22 cellular contexts compared by ENCODE assay signal in the genomic region with DNA sequence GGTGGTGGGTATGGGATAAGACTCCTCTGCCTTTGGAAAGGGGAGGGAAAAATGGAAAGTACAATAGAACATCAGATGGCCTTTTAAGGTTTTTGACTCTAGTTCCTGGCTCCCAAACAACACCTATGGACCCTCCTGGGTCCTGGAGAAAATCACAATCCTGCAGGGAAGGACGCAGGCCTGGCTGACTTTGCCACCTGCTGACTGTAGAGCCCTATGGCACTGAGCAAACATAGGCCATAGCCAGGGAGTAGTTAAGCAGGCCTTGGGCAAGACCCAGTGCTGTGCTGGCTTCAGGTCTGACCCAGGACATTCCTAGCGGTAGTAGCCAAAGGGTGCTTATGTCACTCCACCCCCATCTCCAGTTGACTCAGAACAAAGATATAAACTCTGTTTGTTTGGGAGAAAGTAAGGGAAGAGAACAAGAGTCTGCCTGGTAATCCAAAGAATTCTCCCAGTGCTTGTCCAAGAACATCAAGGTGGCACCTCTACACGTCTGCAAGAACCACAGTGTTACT.
DNase-seq lines count a peak whose midpoint lies in the region; ATAC-seq, FAIRE-seq and TF ChIP-seq lines count a peak whose summit lies in the region.
"Had no signal": no experiment of that assay in that cellular context is flagged by ENCODE, and none has a peak within 500 bp of the region (broad histone marks: within the 10 kb centered on the region; RNA-seq: fewer than 3 reads in every experiment).

No MANE protein-coding gene starts in this region.

- no peak for TF ChIP-seq POLR2A in HepG2 (IDR thresholded peaks at IDR 0.05; ENCODE audit: insufficient read depth in 1 of 2, low read depth in 2 of 2, low read length in 2 of 2)

- no peaks in the 10 kb centered on the region for H3K4me1 Mint-ChIP-seq in H9
- H3K4me1 Mint-ChIP-seq in CD4-positive, alpha-beta memory T cell: no peaks in the 10 kb centered on the region
- H3K4me1 Mint-ChIP-seq: B cell; CD4-positive, CD25-positive, alpha-beta regulatory T cell; CD8-positive, alpha-beta memory T cell had no signal

- H2BK120ac ChIP-seq in H9 (ENCODE audit: low read depth, low read length, poor library complexity, severe bottlenecking): no peak overlapping the region
- no peak overlapping the region for H2BK120ac ChIP-seq in mesenchymal stem cell (ENCODE audit: low read depth, low read length)

- H3K9ac ChIP-seq in H9 (ENCODE audit: extremely low read depth, insufficient read length, low read length) (no peak overlapping the region), HepG2 (ENCODE audit: insufficient read depth, low read depth, low read length) (no peak overlapping the region), mesenchymal stem cell (ENCODE audit: low read length) (no peak overlapping the region)
- H3K9ac ChIP-seq: BLaER1, GM23248 had no signal

- H3K4ac ChIP-seq in H9 (ENCODE audit: low read depth, low read length) (no peak overlapping the region), mesenchymal stem cell (ENCODE audit: low read depth in 1 of 2, low read length in 2 of 2) (no peak overlapping the region)

- no peaks in the 10 kb centered on the region for H3K23me2 ChIP-seq in H9 (ENCODE audit: insufficient read length, low read depth, low read length, poor library complexity, severe bottlenecking)

- TF ChIP-seq CTCF in 22Rv1 (IDR thresholded peaks at IDR 0.05) (peak; percentile 53), H9 (conservative IDR thresholded peaks at IDR 0.05) (no peak), HepG2 (CRISPR knock-in tag; IDR thresholded peaks at IDR 0.05) (peak; percentile 38; the same call in 1 of the 2 replicates)

- TF ChIP-seq EP300 in HepG2 (IDR thresholded peaks at IDR 0.05; ENCODE audit: low read depth in 2 of 2, low read length in 2 of 2) (no peak), HepG2 (CRISPR knock-in tag; IDR thresholded peaks at IDR 0.05; ENCODE audit: borderline replicate concordance) (no peak)

- H3K9me3 Mint-ChIP-seq in H9: peaks cover 0 to 6% of the 10 kb centered on the region in 2 experiments; a peak in 2 of 5 replicates
- peaks cover 0 to 6% (median 2%) of the 10 kb centered on the region in 8 donors for H3K9me3 Mint-ChIP-seq in CD4-positive, alpha-beta memory T cell

- FAIRE-seq in HepG2 (lab: Jason Lieb, UNC) (no peak), frontal cortex (lab: Jason Lieb, UNC) (no peak)
- FAIRE-seq: A204.1, D721Med, G401.6, GM12892, H1 had no signal

- no peaks in the 10 kb centered on the region for H3K4me1 ChIP-seq in H9 (ENCODE audit: insufficient read depth, low read length)
- no peaks in the 10 kb centered on the region for H3K4me1 ChIP-seq in HepG2 (ENCODE audit: insufficient read depth, low read length)
- H3K4me1 ChIP-seq in mesenchymal stem cell (ENCODE audit: control insufficient read depth, insufficient read depth, low read depth, low read length): no peaks in the 10 kb centered on the region
- no peaks in the 10 kb centered on the region for H3K4me1 ChIP-seq in CD4-positive, alpha-beta memory T cell (ENCODE audit: insufficient read depth, low read length)
- H3K4me1 ChIP-seq: BLaER1 had no signal

- H3K36me3 Mint-ChIP-seq in H9 (ENCODE audit: insufficient read depth in 1 of 3, low read depth in 3 of 3): peaks cover 0 to 10% (median 2%) of the 10 kb centered on the region in 3 experiments; a peak in 3 of 7 replicates
- H3K36me3 Mint-ChIP-seq in CD4-positive, alpha-beta memory T cell: no peaks in the 10 kb centered on the region
- H3K36me3 Mint-ChIP-seq: CD4-positive, CD25-positive, alpha-beta regulatory T cell had no signal

- H3K27ac Mint-ChIP-seq in H9: no peak overlapping the region
- peak overlapping the region in 1 of 7 donors; percentile 30 for H3K27ac Mint-ChIP-seq in CD4-positive, alpha-beta memory T cell
- H3K27ac Mint-ChIP-seq: B cell; CD4-positive, CD25-positive, alpha-beta regulatory T cell; CD8-positive, alpha-beta memory T cell had no signal

- H3T11ph ChIP-seq in H9 (ENCODE audit: low read length): no peak overlapping the region

- BruUV-seq in HepG2 (replicated peaks; lab: Mats Ljungman, UMichigan): no TSS peak

- H4K5ac ChIP-seq in H9 (ENCODE audit: insufficient read length, low read depth, low read length): no peak overlapping the region

- H3K27me3 Mint-ChIP-seq in H9 (ENCODE audit: low read depth): no peaks in the 10 kb centered on the region
- H3K27me3 Mint-ChIP-seq in CD4-positive, alpha-beta memory T cell: peaks cover 0 to 2% of the 10 kb centered on the region in 2 donors
- H3K27me3 Mint-ChIP-seq: B cell; CD4-positive, CD25-positive, alpha-beta regulatory T cell; CD8-positive, alpha-beta memory T cell had no signal

- no peak overlapping the region for H4K8ac ChIP-seq in H9 (replicated peaks; ENCODE audit: insufficient read length, low read depth, low read length)
- no peak overlapping the region for H4K8ac ChIP-seq in mesenchymal stem cell (ENCODE audit: low read length)

- H3K36me3 ChIP-seq in HepG2 (replicated peaks in 1 of 2; ENCODE audit: control insufficient read depth in 1 of 2, insufficient read depth in 2 of 2, low read length in 2 of 2): no peaks in the 10 kb centered on the region
- H3K36me3 ChIP-seq in mesenchymal stem cell (ENCODE audit: control insufficient read depth in 1 of 2, insufficient read depth in 2 of 2, low read depth in 1 of 2, low read length in 2 of 2): no peaks in the 10 kb centered on the region
- no peaks in the 10 kb centered on the region for H3K36me3 ChIP-seq in CD4-positive, alpha-beta memory T cell (ENCODE audit: insufficient read depth, low read length)
- H3K36me3 ChIP-seq: BLaER1 had no signal

- CTCF ChIA-PET in HepG2 (lab: Yijun Ruan, JAX; ENCODE audit: low intra/inter-chr PET ratio, low total read pairs): no interaction called here
- CTCF ChIA-PET in CD4-positive, alpha-beta memory T cell (lab: Charles Lee; ENCODE audit: partially characterized antibody): no interaction called here

- no peak for DNase-seq in H9
- peak; percentile 13 for DNase-seq in NCI-H226
- DNase-seq in HepG2 (ENCODE audit: low spot score): no peak
- DNase-seq in mesenchymal stem cell: no peak
- no peak for DNase-seq in CD4-positive, alpha-beta memory T cell
- DNase-seq in frontal cortex (ENCODE audit: low spot score in 2 of 2): no peak
- DNase-seq: CD4-positive, CD25-positive, alpha-beta regulatory T cell; CD8-positive, alpha-beta memory T cell; DMS 273 treated with DMSO at 0.1 percent for 48 hours; DND-41; GM23248; H7 had no signal

- no peak overlapping the region for H3K4me3 Mint-ChIP-seq in H9
- no peak overlapping the region for H3K4me3 Mint-ChIP-seq in CD4-positive, alpha-beta memory T cell
- H3K4me3 Mint-ChIP-seq: B cell; CD4-positive, CD25-positive, alpha-beta regulatory T cell; CD8-positive, alpha-beta memory T cell had no signal

- H3K4me2 ChIP-seq in H9 (ENCODE audit: insufficient read depth, insufficient read length, low read length): no peak overlapping the region
- H3K4me2 ChIP-seq in HepG2 (ENCODE audit: low read depth, low read length): no peak overlapping the region
- no peak overlapping the region for H3K4me2 ChIP-seq in mesenchymal stem cell (ENCODE audit: low read length, poor library complexity, severe bottlenecking)
- H3K4me2 ChIP-seq: BLaER1 had no signal

- intact Hi-C loops in HepG2 (cut with micrococcal nuclease; ENCODE audit: unreplicated experiment): no loop called here
- intact Hi-C loops in CD4-positive, alpha-beta memory T cell (cut with micrococcal nuclease): no loop called here

- H3K9me3 ChIP-seq in H9 (ENCODE audit: control insufficient read depth, low read depth, low read length): no peaks in the 10 kb centered on the region
- no peaks in the 10 kb centered on the region for H3K9me3 ChIP-seq in HepG2 (ENCODE audit: low read length)
- peaks cover 24% of the 10 kb centered on the region for H3K9me3 ChIP-seq in mesenchymal stem cell (ENCODE audit: control insufficient read depth, low read length)
- no peaks in the 10 kb centered on the region for H3K9me3 ChIP-seq in CD4-positive, alpha-beta memory T cell (ENCODE audit: control insufficient read depth in 1 of 2, low read length in 2 of 2)
- H3K9me3 ChIP-seq: BLaER1 had no signal

- H4K91ac ChIP-seq in H9 (ENCODE audit: insufficient read length, low read depth, low read length) (no peak overlapping the region), mesenchymal stem cell (ENCODE audit: low read length) (no peak overlapping the region)

- H2AFZ ChIP-seq in H9 (ENCODE audit: low read length): no peak overlapping the region
- no peak overlapping the region for H2AFZ ChIP-seq in HepG2 (ENCODE audit: low read length)
- no peak overlapping the region for H2AFZ ChIP-seq in mesenchymal stem cell (ENCODE audit: low read depth, low read length)
- H2AFZ ChIP-seq: GM23248 had no signal

- no peak for TF ChIP-seq RAD21 in HepG2 (CRISPR knock-in tag; IDR thresholded peaks at IDR 0.05)

- no peak overlapping the region for H3K56ac ChIP-seq in H9 (ENCODE audit: insufficient read length, low read depth, low read length)

- in situ Hi-C loops in HepG2 (cut with HindIII; ENCODE audit: extremely low pct_ligation_motif_present, low pct_unique_long_range_greater_than_20kb): no loop called here

- H3K18ac ChIP-seq in H9 (ENCODE audit: insufficient read length, low read depth, low read length) (no peak overlapping the region), mesenchymal stem cell (ENCODE audit: low read depth in 1 of 2, low read length in 2 of 2) (no peak overlapping the region)

- H3K14ac ChIP-seq in H9 (ENCODE audit: insufficient read depth, low read length) (peak overlapping the region; percentile 56; the same call in 1 of the 2 replicates), mesenchymal stem cell (ENCODE audit: low read length in 2 of 2) (no peak overlapping the region)

- H2BK15ac ChIP-seq in H9 (ENCODE audit: low read depth, low read length) (no peak overlapping the region), mesenchymal stem cell (ENCODE audit: low read depth, poor library complexity, severe bottlenecking) (no peak overlapping the region)

- WGBS in H9 (ENCODE audit: extremely low coverage, insufficient read length, low lambda C conversion rate): no CpG with 5 or more reads among the region's 3 CpGs
- WGBS in HepG2 (ENCODE audit: low lambda C conversion rate): 24% methylated on average over 3 of the region's 3 CpGs
- WGBS in mesenchymal stem cell: 84% methylated on average over 2 of the region's 3 CpGs

- H4K20me1 ChIP-seq in H9 (ENCODE audit: control insufficient read depth, insufficient read depth, insufficient read length): no peaks in the 10 kb centered on the region
- H4K20me1 ChIP-seq in HepG2 (ENCODE audit: insufficient read depth, low read length): no peaks in the 10 kb centered on the region
- H4K20me1 ChIP-seq: BLaER1 had no signal

- H2BK5ac ChIP-seq in H9 (ENCODE audit: insufficient read length, low read length) (no peak overlapping the region), mesenchymal stem cell (ENCODE audit: low read depth, low read length, poor library complexity, severe bottlenecking) (no peak overlapping the region)

- no peak overlapping the region for H2BK20ac ChIP-seq in H9 (ENCODE audit: low read depth, low read length, poor library complexity, severe bottlenecking)

- no peak overlapping the region for H3K4me3 ChIP-seq in HepG2 (replicated peaks in 1 of 3; ENCODE audit: insufficient read depth in 1 of 3, low read depth in 2 of 3, low read length in 3 of 3)
- no peak overlapping the region for H3K4me3 ChIP-seq in mesenchymal stem cell (ENCODE audit: insufficient read depth in 1 of 2, low read depth in 1 of 2, low read length in 2 of 2)
- H3K4me3 ChIP-seq in CD4-positive, alpha-beta memory T cell (ENCODE audit: low read length in 2 of 2): no peak overlapping the region
- H3K4me3 ChIP-seq: BLaER1, GM23248 had no signal

- H2AK5ac ChIP-seq in H9 (ENCODE audit: insufficient read length, low read length) (no peak overlapping the region), mesenchymal stem cell (ENCODE audit: low read length, severe bottlenecking) (no peak overlapping the region)

- peak; percentile 83 for ATAC-seq in HepG2
- ATAC-seq: HCT116 had no signal

- H3K23ac ChIP-seq in H9 (ENCODE audit: insufficient read length, low read depth, low read length) (no peak overlapping the region), mesenchymal stem cell (ENCODE audit: low read length in 2 of 2) (no peak overlapping the region)

- H3K79me2 ChIP-seq in H9 (ENCODE audit: insufficient read depth, low read length) (no peaks in the 10 kb centered on the region), HepG2 (ENCODE audit: insufficient read depth, low read length) (no peaks in the 10 kb centered on the region)

- POLR2A ChIA-PET in HepG2 (lab: Yijun Ruan, JAX): no interaction called here
- POLR2A ChIA-PET in CD4-positive, alpha-beta memory T cell (lab: Charles Lee; ENCODE audit: partially characterized antibody): no interaction called here

- H3K27me3 ChIP-seq in H9 (ENCODE audit: insufficient read depth, low read length) (no peaks in the 10 kb centered on the region), HepG2 (ENCODE audit: control insufficient read depth in 1 of 2, insufficient read depth in 2 of 2, low read length in 2 of 2) (no peaks in the 10 kb centered on the region), mesenchymal stem cell (ENCODE audit: control insufficient read depth in 1 of 2, insufficient read depth in 1 of 2, low read length in 2 of 2) (no peaks in the 10 kb centered on the region)
- H3K27me3 ChIP-seq in CD4-positive, alpha-beta memory T cell (ENCODE audit: insufficient read depth, low read length): no peaks in the 10 kb centered on the region
- H3K27me3 ChIP-seq: BLaER1 had no signal

- H2BK12ac ChIP-seq in H9 (ENCODE audit: insufficient read length, low read depth, low read length): no peak overlapping the region
- no peak overlapping the region for H2BK12ac ChIP-seq in mesenchymal stem cell (ENCODE audit: low read length in 2 of 2)

- H3K79me1 ChIP-seq in H9 (ENCODE audit: insufficient read depth, low read depth, low read length, poor library complexity, severe bottlenecking) (no peaks in the 10 kb centered on the region), mesenchymal stem cell (replicated peaks; ENCODE audit: low read length, poor library complexity, severe bottlenecking) (no peaks in the 10 kb centered on the region)

- no peak overlapping the region for H3K27ac ChIP-seq in 22Rv1
- no peak overlapping the region for H3K27ac ChIP-seq in H9 (ENCODE audit: insufficient read length, low read depth, low read length)
- H3K27ac ChIP-seq in HepG2 (ENCODE audit: extremely low read length, insufficient read depth, low read length): no peak overlapping the region
- no peak overlapping the region for H3K27ac ChIP-seq in mesenchymal stem cell (ENCODE audit: low read length, poor library complexity, severe bottlenecking)
- no peak overlapping the region for H3K27ac ChIP-seq in CD4-positive, alpha-beta memory T cell (ENCODE audit: low read depth, low read length)
- H3K27ac ChIP-seq: BLaER1, C4-2B, GM23248 had no signal
